ENCODE assay signal across 22 cellular contexts in genomic region chr7:151662291-151662690, GRCh38.
"Had no signal": no experiment of that assay in that cellular context is flagged by ENCODE, and none has a peak within 500 bp of the region (broad histone marks: within the 10 kb centered on the region; RNA-seq: fewer than 3 reads in every experiment).

No MANE protein-coding gene starts in this region.

- H3K4me1 ChIP-seq: adrenal gland, testis, vagina had no signal

- H3K27ac Mint-ChIP-seq: activated CD8-positive, alpha-beta T cell treated with anti-CD3 and anti-CD28 coated beads, Interleukin-2, amount 10 ng/mL, durations not matched to agents 7 days and 5 days; activated naive CD4-positive, alpha-beta T cell treated with anti-CD3 and anti-CD28 coated beads, Interleukin-2, amount 50 U/mL, for 72 hours; effector memory CD8-positive, alpha-beta T cell; natural killer cell treated with Interleukin-12 subunit alpha and Interleukin-12 subunit beta and Interleukin-15 and Interleukin-18, amount 100 ng/mL, for 72 hours; type B pancreatic cell had no signal

- H3K9me3 Mint-ChIP-seq: natural killer cell treated with Interleukin-12 subunit alpha and Interleukin-12 subunit beta and Interleukin-15 and Interleukin-18, amount 100 ng/mL, for 72 hours; type B pancreatic cell had no signal

- H3K4me3 Mint-ChIP-seq: activated CD8-positive, alpha-beta T cell treated with anti-CD3 and anti-CD28 coated beads, Interleukin-2, amount 10 ng/mL, durations not matched to agents 7 days and 5 days; effector memory CD8-positive, alpha-beta T cell; natural killer cell treated with Interleukin-12 subunit alpha and Interleukin-12 subunit beta and Interleukin-15 and Interleukin-18, amount 100 ng/mL, for 72 hours; type B pancreatic cell had no signal

- ATAC-seq: activated CD8-positive, alpha-beta T cell treated with anti-CD3 and anti-CD28 coated beads, Interleukin-2, amount 10 ng/mL, durations not matched to agents 7 days and 5 days; activated naive CD4-positive, alpha-beta T cell treated with anti-CD3 and anti-CD28 coated beads, Interleukin-2, amount 50 U/mL, for 72 hours; effector memory CD8-positive, alpha-beta T cell; gastrocnemius medialis; natural killer cell treated with Interleukin-12 subunit alpha and Interleukin-12 subunit beta and Interleukin-15 and Interleukin-18, amount 100 ng/mL, for 72 hours had no signal

- H3K9me3 ChIP-seq: adrenal gland, gastrocnemius medialis, testis, vagina had no signal

- H3K36me3 Mint-ChIP-seq: natural killer cell treated with Interleukin-12 subunit alpha and Interleukin-12 subunit beta and Interleukin-15 and Interleukin-18, amount 100 ng/mL, for 72 hours; type B pancreatic cell had no signal

- H3K36me3 ChIP-seq: adrenal gland, ascending aorta, brain microvascular endothelial cell, esophagus muscularis mucosa, gastrocnemius medialis, vagina had no signal

- H3K27ac ChIP-seq: adrenal gland, ascending aorta, brain microvascular endothelial cell, gastrocnemius medialis, testis, vagina had no signal

- DNase-seq: activated CD4-positive, alpha-beta T cell treated with anti-CD3 and anti-CD28 coated beads for 1 hour; activated CD4-positive, alpha-beta T cell treated with anti-CD3 and anti-CD28 coated beads, Interleukin-2, amount 50 U/mL, for 1 hour; activated CD8-positive, alpha-beta T cell treated with anti-CD3 and anti-CD28 coated beads, Interleukin-2, amount 10 ng/mL, durations not matched to agents 7 days and 5 days; activated T-cell treated with anti-CD3 and anti-CD28 coated beads, Interleukin-2, amount 50 U/mL, for 1 hour; adrenal gland; brain microvascular endothelial cell; central memory CD4-positive, alpha-beta T cell; effector memory CD8-positive, alpha-beta T cell; gastrocnemius medialis; head of caudate nucleus; nucleus accumbens; stimulated activated CD4-positive, alpha-beta T cell treated with anti-CD3 and anti-CD28 coated beads, Interleukin-2, amount 100 ng/mL, for 48 hours; stimulated activated CD8-positive, alpha-beta memory T cell treated with anti-CD3 and anti-CD28 coated beads, Interleukin-4, amount 100 ng/mL, for 48 hours; stimulated activated naive CD4-positive, alpha-beta T cell; T-helper 1 cell; testis had no signal

- H3K4me3 ChIP-seq: adrenal gland, ascending aorta, esophagus muscularis mucosa, gastrocnemius medialis, testis, vagina had no signal

- H3K27me3 Mint-ChIP-seq: effector memory CD8-positive, alpha-beta T cell; natural killer cell treated with Interleukin-12 subunit alpha and Interleukin-12 subunit beta and Interleukin-15 and Interleukin-18, amount 100 ng/mL, for 72 hours had no signal

- H3K27me3 ChIP-seq: adrenal gland, ascending aorta, brain microvascular endothelial cell, esophagus muscularis mucosa, gastrocnemius medialis, testis, vagina had no signal
